Comparison of ENCODE assay signal across 19 cellular contexts in genomic region chr16:87451563-87452210, GRCh38. TPM values are rescaled to one million over a fixed set of nuclear protein-coding genes. Genes with fewer than 3 reads are reported as not detected.
A peak's percentile ranks its signal among the peaks of the same experiment; 100 is the strongest.
DNase-seq lines count a peak whose midpoint lies in the region; ATAC-seq, FAIRE-seq and TF ChIP-seq lines count a peak whose summit lies in the region.
"Had no signal": no experiment of that assay in that cellular context is flagged by ENCODE, and none has a peak within 500 bp of the region (broad histone marks: within the 10 kb centered on the region; RNA-seq: fewer than 3 reads in every experiment).

No MANE protein-coding gene starts in this region.

- no peak overlapping the region for H3K4me2 ChIP-seq in neuronal stem cell (ENCODE audit: insufficient read depth, low read length, poor library complexity, severe bottlenecking)
- H3K4me2 ChIP-seq in SK-N-SH: no peak overlapping the region
- H3K4me2 ChIP-seq: KMS-11, PC-9 had no signal

- no peak overlapping the region for H2BK12ac ChIP-seq in neuronal stem cell (ENCODE audit: low read length)

- H3K9me3 ChIP-seq in neuronal stem cell (replicated peaks in 1 of 2; ENCODE audit: control insufficient read depth in 2 of 2, insufficient read depth in 1 of 2, low read depth in 1 of 2, low read length in 2 of 2): no peaks in the 10 kb centered on the region
- H3K9me3 ChIP-seq in SK-N-SH: no peaks in the 10 kb centered on the region

- H3K4me1 Mint-ChIP-seq in natural killer cell treated with Interleukin-12 subunit alpha and Interleukin-12 subunit beta and Interleukin-15 and Interleukin-18, amount 100 ng/mL, for 72 hours (ENCODE audit: low read depth in 2 of 2): peaks cover 8 to 23% of the 10 kb centered on the region in 2 donors
- peaks cover 12 to 19% of the 10 kb centered on the region in 2 donors for H3K4me1 Mint-ChIP-seq in natural killer cell
- H3K4me1 Mint-ChIP-seq in endothelial cell (ENCODE audit: unreplicated experiment): peaks cover 6% of the 10 kb centered on the region

- no peak for FAIRE-seq in GM12891 (lab: Jason Lieb, UNC)
- FAIRE-seq: D721Med, G401.6, H54 had no signal

- H2AK5ac ChIP-seq in neuronal stem cell (ENCODE audit: low read depth, low read length): no peak overlapping the region

- H3K27ac Mint-ChIP-seq in natural killer cell treated with Interleukin-12 subunit alpha and Interleukin-12 subunit beta and Interleukin-15 and Interleukin-18, amount 100 ng/mL, for 72 hours: no peak overlapping the region
- no peak overlapping the region for H3K27ac Mint-ChIP-seq in natural killer cell
- no peak overlapping the region for H3K27ac Mint-ChIP-seq in endothelial cell (ENCODE audit: unreplicated experiment)
- H3K27ac Mint-ChIP-seq: CD4-positive, alpha-beta T cell had no signal

- no peak for TF ChIP-seq RAD21 in SK-N-SH (IDR thresholded peaks at IDR 0.05; ENCODE audit: low read length)

- H3K27me3 ChIP-seq in neuronal stem cell (ENCODE audit: control insufficient read depth in 3 of 3, insufficient read depth in 3 of 3, low read depth in 1 of 3, low read length in 3 of 3): no peaks in the 10 kb centered on the region
- no peaks in the 10 kb centered on the region for H3K27me3 ChIP-seq in SK-N-SH (ENCODE audit: insufficient read depth)

- H3K9me3 Mint-ChIP-seq in natural killer cell treated with Interleukin-12 subunit alpha and Interleukin-12 subunit beta and Interleukin-15 and Interleukin-18, amount 100 ng/mL, for 72 hours: no peaks in the 10 kb centered on the region
- no peaks in the 10 kb centered on the region for H3K9me3 Mint-ChIP-seq in natural killer cell
- H3K9me3 Mint-ChIP-seq in endothelial cell (ENCODE audit: unreplicated experiment): no peaks in the 10 kb centered on the region
- H3K9me3 Mint-ChIP-seq: CD4-positive, alpha-beta T cell had no signal

- TF ChIP-seq CTCF in natural killer cell (IDR thresholded peaks at IDR 0.05): no peak
- TF ChIP-seq CTCF in endothelial cell (IDR thresholded peaks at IDR 0.05; ENCODE audit: unreplicated experiment): no peak
- TF ChIP-seq CTCF in SK-N-SH (IDR thresholded peaks at IDR 0.05): no peak

- no peak overlapping the region for H3K14ac ChIP-seq in neuronal stem cell (ENCODE audit: low read length)

- H3K36me3 Mint-ChIP-seq in natural killer cell treated with Interleukin-12 subunit alpha and Interleukin-12 subunit beta and Interleukin-15 and Interleukin-18, amount 100 ng/mL, for 72 hours: peaks cover 27% of the 10 kb centered on the region
- H3K36me3 Mint-ChIP-seq in natural killer cell: peaks cover 27% of the 10 kb centered on the region
- H3K36me3 Mint-ChIP-seq in endothelial cell (ENCODE audit: low read depth, unreplicated experiment): peaks cover 28% of the 10 kb centered on the region

- peaks cover 11% of the 10 kb centered on the region for H3K79me1 ChIP-seq in neuronal stem cell (ENCODE audit: low read depth, low read length)

- intact Hi-C loops in natural killer cell (cut with micrococcal nuclease): no loop called here

- peaks cover 21 to 81% of the 10 kb centered on the region in 2 donors for H3K36me3 ChIP-seq in neuronal stem cell (replicated peaks in 1 of 2; ENCODE audit: control insufficient read depth in 2 of 2, insufficient read depth in 2 of 2, low read length in 2 of 2)
- H3K36me3 ChIP-seq in SK-N-SH (replicated peaks in 1 of 2; ENCODE audit: control insufficient read depth in 1 of 2, insufficient read depth in 2 of 2, low read length in 1 of 2): peaks cover 20 to 22% of the 10 kb centered on the region in 2 experiments

- H2BK15ac ChIP-seq in neuronal stem cell (ENCODE audit: low read length): no peak overlapping the region

- no peaks in the 10 kb centered on the region for H3K4me1 ChIP-seq in neuronal stem cell (ENCODE audit: control insufficient read depth in 2 of 2, insufficient read depth in 1 of 2, low read depth in 1 of 2, low read length in 2 of 2)
- peaks cover 1 to 2% of the 10 kb centered on the region in 2 experiments; a peak in 3 of 4 replicates for H3K4me1 ChIP-seq in SK-N-SH (ENCODE audit: control insufficient read depth in 1 of 2, insufficient read depth in 2 of 2, low read depth in 1 of 2, low read length in 1 of 2)

- peak overlapping the region; percentile 73 for H3K23ac ChIP-seq in neuronal stem cell (ENCODE audit: low read depth, low read length, poor library complexity)

- CTCF ChIA-PET in SK-N-SH (lab: Yijun Ruan, JAX): interaction anchor here (1.4 to 2.0 kb wide), 3 partner anchors 10 to 35 kb away, joined by 4 to 11 read pairs (median 4); no protein-coding TSS in a partner anchor

- no peak overlapping the region for H2BK120ac ChIP-seq in neuronal stem cell (ENCODE audit: low read depth, low read length)

- H2AFZ ChIP-seq in neuronal stem cell (ENCODE audit: low read length): no peak overlapping the region
- H2AFZ ChIP-seq in SK-N-SH (ENCODE audit: low read depth): no peak overlapping the region
- H2AFZ ChIP-seq: PC-9 had no signal

- H3K79me2 ChIP-seq in SK-N-SH (ENCODE audit: insufficient read depth): peaks cover 60% of the 10 kb centered on the region

- H3K9me2 ChIP-seq in SK-N-SH: no peaks in the 10 kb centered on the region

- no peak for ATAC-seq in natural killer cell treated with Interleukin-12 subunit alpha and Interleukin-12 subunit beta and Interleukin-15 and Interleukin-18, amount 100 ng/mL, for 72 hours
- ATAC-seq in natural killer cell: no peak

- no peak overlapping the region for H3K4ac ChIP-seq in neuronal stem cell (ENCODE audit: low read length)

- H3K27me3 Mint-ChIP-seq in natural killer cell treated with Interleukin-12 subunit alpha and Interleukin-12 subunit beta and Interleukin-15 and Interleukin-18, amount 100 ng/mL, for 72 hours: no peaks in the 10 kb centered on the region
- no peaks in the 10 kb centered on the region for H3K27me3 Mint-ChIP-seq in natural killer cell (ENCODE audit: low read depth in 2 of 2)
- H3K27me3 Mint-ChIP-seq in endothelial cell (ENCODE audit: unreplicated experiment): peaks cover 3% of the 10 kb centered on the region
- H3K27me3 Mint-ChIP-seq: CD4-positive, alpha-beta T cell had no signal

- DNase-seq in natural killer cell treated with Interleukin-12 subunit alpha and Interleukin-12 subunit beta and Interleukin-15 and Interleukin-18, amount 100 ng/mL, for 72 hours (ENCODE audit: low spot score): peak; percentile 57
- DNase-seq in natural killer cell (no peak), endothelial cell (ENCODE audit: low spot score) (no peak), neuronal stem cell (ENCODE audit: low spot score) (no peak), 8988T (no peak), GM12891 (ENCODE audit: insufficient read length, low spot score) (no peak), SK-N-SH (no peak)
- DNase-seq: CD4-positive, alpha-beta T cell; DMS79 treated with DMSO at 0.1 percent for 48 hours; NCI-H1092 treated with DMSO at 0.1 percent for 48 hours; NCI-H187; NCI-H446 treated with DMSO at 0.1 percent for 48 hours; NCI-H774; PC-9 had no signal

- WGBS in neuronal stem cell (ENCODE audit: extremely low coverage in 2 of 2, insufficient read length in 2 of 2, insufficient replicate concordance in 1 of 2), 2 donors: no CpG with 5 or more reads among the region's 18 CpGs
- 97% methylated on average over 16 of the region's 18 CpGs for WGBS in SK-N-SH (ENCODE audit: low lambda C conversion rate)

- peak overlapping the region; percentile 43 for H4K91ac ChIP-seq in neuronal stem cell (ENCODE audit: low read depth, low read length, poor library complexity)

- no peaks in the 10 kb centered on the region for H4K20me1 ChIP-seq in SK-N-SH (ENCODE audit: insufficient read depth)

- H2BK5ac ChIP-seq in neuronal stem cell (ENCODE audit: low read length): no peak overlapping the region

- POLR2A ChIA-PET in SK-N-SH (lab: Yijun Ruan, JAX): no interaction called here

- H3K9ac ChIP-seq in neuronal stem cell (ENCODE audit: low read depth, low read length, poor library complexity): peak overlapping the region; percentile 37
- no peak overlapping the region for H3K9ac ChIP-seq in SK-N-SH
- H3K9ac ChIP-seq: KMS-11 had no signal

- no peak for TF ChIP-seq EP300 in SK-N-SH (IDR thresholded peaks at IDR 0.05; ENCODE audit: borderline replicate concordance in 1 of 2, low read depth in 1 of 2, low read length in 1 of 2)

- H3K27ac ChIP-seq in neuronal stem cell (replicated peaks; ENCODE audit: low read length) (no peak overlapping the region), SK-N-SH (ENCODE audit: low read depth in 2 of 2, low read length in 1 of 2) (no peak overlapping the region)
- H3K27ac ChIP-seq: HL-60, KMS-11, PC-9 had no signal

- H4K8ac ChIP-seq in neuronal stem cell (ENCODE audit: low read depth, low read length): no peak overlapping the region

- H3K4me3 Mint-ChIP-seq in natural killer cell treated with Interleukin-12 subunit alpha and Interleukin-12 subunit beta and Interleukin-15 and Interleukin-18, amount 100 ng/mL, for 72 hours: no peak overlapping the region
- H3K4me3 Mint-ChIP-seq in natural killer cell (no peak overlapping the region), endothelial cell (ENCODE audit: unreplicated experiment) (peak overlapping the region; percentile 57)
- H3K4me3 Mint-ChIP-seq: CD4-positive, alpha-beta T cell had no signal

- no peak overlapping the region for H3K18ac ChIP-seq in neuronal stem cell (ENCODE audit: low read length)

- peaks cover 6% of the 10 kb centered on the region for H3F3A ChIP-seq in SK-N-SH (replicated peaks; ENCODE audit: insufficient read depth)

- H3K4me3 ChIP-seq in neuronal stem cell (ENCODE audit: low read length in 2 of 2) (no peak overlapping the region), SK-N-SH (ENCODE audit: low read depth in 2 of 2, low read length in 1 of 2) (no peak overlapping the region)
- H3K4me3 ChIP-seq: PC-9 had no signal

- no peak for TF ChIP-seq POLR2A in GM12891 (IDR thresholded peaks at IDR 0.05; ENCODE audit: low read depth, low read length)

TF ChIP-seq in SK-N-SH, 30 proteins besides CTCF, POLR2A, EP300 and RAD21 (continues in another document):
- TF ChIP-seq YY1 (IDR thresholded peaks at IDR 0.05; ENCODE audit: low read depth): no peak

RNA-seq across cellular contexts. Expression of gene ZCCHC14, which starts 41.1 kb away (rescaled TPM):
- 10 to 100 TPM; 15.7 to 15.9 TPM for total RNA-seq in natural killer cell treated with Interleukin-12 subunit alpha and Interleukin-12 subunit beta and Interleukin-15 and Interleukin-18, amount 100 ng/mL, for 72 hours
- total RNA-seq in natural killer cell (10 to 100 TPM; 12.2 to 20.9 (median 19.2) TPM), endothelial cell (ENCODE audit: unreplicated experiment) (50.4 TPM)
- 15.1 TPM for polyA plus RNA-seq in neuronal stem cell (2013, experiment 1 of 2)
- polyA plus RNA-seq in neuronal stem cell (2013, experiment 2 of 2): 15.8 TPM
- polyA plus RNA-seq in GM12891 (2012; ENCODE audit: low read depth, missing spikeins): 1.5 TPM
- 5.6 and 5.7 TPM in 2 replicates for polyA plus RNA-seq in SK-N-SH (2012; rRNA removed)
- polyA plus RNA-seq in SK-N-SH (2012; cell fraction: cytosol; rRNA removed): 5.4 and 5.9 TPM in 2 replicates
- 22.8 and 27.5 TPM in 2 replicates for polyA plus RNA-seq in SK-N-SH (2012; cell fraction: nucleus; rRNA removed)

RNA-seq across cellular contexts. Expression of gene MAP1LC3B, which starts 59.6 kb away (rescaled TPM):
- total RNA-seq in natural killer cell treated with Interleukin-12 subunit alpha and Interleukin-12 subunit beta and Interleukin-15 and Interleukin-18, amount 100 ng/mL, for 72 hours: 10 to 100 TPM; 41.0 to 84.2 TPM
- total RNA-seq in natural killer cell (100 to 1,000 TPM; 171 to 220 (median 172) TPM), endothelial cell (ENCODE audit: unreplicated experiment) (71.6 TPM)
- 41.5 TPM for polyA plus RNA-seq in neuronal stem cell (2013, experiment 1 of 2)
- 41.0 TPM for polyA plus RNA-seq in neuronal stem cell (2013, experiment 2 of 2)
- polyA plus RNA-seq in GM12891 (2012; ENCODE audit: low read depth, missing spikeins): 31.3 TPM
- polyA plus RNA-seq in SK-N-SH (2012; rRNA removed): 33.7 and 36.9 TPM in 2 replicates
- 59.8 and 68.6 TPM in 2 replicates for polyA plus RNA-seq in SK-N-SH (2012; cell fraction: cytosol; rRNA removed)
- 15.8 and 26.7 TPM in 2 replicates for polyA plus RNA-seq in SK-N-SH (2012; cell fraction: nucleus; rRNA removed)
